8 cellular contexts compared by ENCODE assay signal in genomic region chr14:99755629-99756603, GRCh38. TPM values are rescaled to one million over a fixed set of nuclear protein-coding genes. Genes with fewer than 3 reads are reported as not detected.
DNase-seq lines count a peak whose midpoint lies in the region; ATAC-seq, FAIRE-seq and TF ChIP-seq lines count a peak whose summit lies in the region.

No MANE protein-coding gene starts in this region.

- H3K36me3 ChIP-seq in HEK293 (ENCODE audit: control insufficient read depth in 2 of 2, insufficient read depth in 1 of 2, low read length in 2 of 2): no peaks in the 10 kb centered on the region
- no peaks in the 10 kb centered on the region for H3K36me3 ChIP-seq in bronchial epithelial cell (ENCODE audit: control insufficient read depth, insufficient read depth, low read length)
- no peaks in the 10 kb centered on the region for H3K36me3 ChIP-seq in kidney (ENCODE audit: control insufficient read depth in 1 of 2, insufficient read depth in 2 of 2, low read length in 2 of 2)
- H3K36me3 ChIP-seq in stomach smooth muscle (ENCODE audit: control insufficient read depth in 2 of 2, insufficient read depth in 2 of 2, low read length in 2 of 2): no peaks in the 10 kb centered on the region
- H3K36me3 ChIP-seq in CD8-positive, alpha-beta T cell (ENCODE audit: insufficient read depth, low read length): no peaks in the 10 kb centered on the region
- H3K36me3 ChIP-seq in mesendoderm (ENCODE audit: control insufficient read depth, insufficient read depth, low read length): no peaks in the 10 kb centered on the region

- H3K27me3 ChIP-seq in bronchial epithelial cell (ENCODE audit: control insufficient read depth, insufficient read depth, low read length) (no peaks in the 10 kb centered on the region), stomach smooth muscle (ENCODE audit: control insufficient read depth in 1 of 2, insufficient read depth in 2 of 2, low read length in 2 of 2) (no peaks in the 10 kb centered on the region), mesendoderm (ENCODE audit: insufficient read depth, low read length, poor library complexity) (no peaks in the 10 kb centered on the region)
- H3K27me3 ChIP-seq in CD8-positive, alpha-beta T cell (ENCODE audit: insufficient read depth, low read length): peaks cover 16% of the 10 kb centered on the region

- POLR2A ChIA-PET in HEK293 (lab: Yijun Ruan, JAX): interaction anchor here (0.8 kb wide), 1 partner anchor 18 kb away, joined by 3 read pairs; no protein-coding TSS in a partner anchor
- POLR2A ChIA-PET in CD8-positive, alpha-beta T cell (lab: Charles Lee): no interaction called here

- no peak overlapping the region for H3K23ac ChIP-seq in mesendoderm (ENCODE audit: low read length)

- no peak overlapping the region for H3K4ac ChIP-seq in mesendoderm (ENCODE audit: low read depth, low read length)

- CTCF ChIA-PET in HEK293 (lab: Yijun Ruan, JAX): interaction anchor here (0.6 kb wide), 1 partner anchor 26 kb away, joined by 3 read pairs; no protein-coding TSS in a partner anchor
- CTCF ChIA-PET in CD8-positive, alpha-beta T cell (lab: Charles Lee): no interaction called here

- H3K9ac ChIP-seq in kidney (ENCODE audit: low read length in 2 of 2): no peak overlapping the region
- peak overlapping the region; percentile 47 to 55 for H3K9ac ChIP-seq in stomach smooth muscle (ENCODE audit: low read length in 2 of 2)
- H3K9ac ChIP-seq in mesendoderm (ENCODE audit: low read length): no peak overlapping the region

- no peak overlapping the region for H3K27ac Mint-ChIP-seq in CD8-positive, alpha-beta T cell

- H3K79me1 ChIP-seq in mesendoderm (ENCODE audit: low read length): no peaks in the 10 kb centered on the region

- H2BK120ac ChIP-seq in mesendoderm (ENCODE audit: low read depth, low read length): no peak overlapping the region

- H3K4me1 ChIP-seq in HEK293 (ENCODE audit: control insufficient read depth, insufficient read depth, low read length) (peaks cover 6% of the 10 kb centered on the region; the same call in 1 of the 2 replicates), kidney (ENCODE audit: control insufficient read depth in 1 of 2, insufficient read depth in 1 of 2, low read depth in 1 of 2, low read length in 2 of 2) (peaks cover 3 to 41% of the 10 kb centered on the region in 2 donors), stomach smooth muscle (ENCODE audit: control insufficient read depth, insufficient read depth, low read length) (peaks cover 97% of the 10 kb centered on the region), mesendoderm (ENCODE audit: control insufficient read depth, low read depth, low read length) (no peaks in the 10 kb centered on the region)
- H3K4me1 ChIP-seq in CD8-positive, alpha-beta T cell (ENCODE audit: insufficient read depth, low read length): peaks cover 13% of the 10 kb centered on the region

- intact Hi-C loops in kidney (cut with DNase I): no loop called here
- intact Hi-C loops in CD8-positive, alpha-beta T cell (cut with DNase I, micrococcal nuclease): no loop called here

- H2BK15ac ChIP-seq in mesendoderm (replicated peaks; ENCODE audit: low read depth): no peak overlapping the region

- no peak overlapping the region for H3K4me3 Mint-ChIP-seq in CD8-positive, alpha-beta T cell

- H3K4me3 ChIP-seq in HEK293 (ENCODE audit: low read depth, low read length): no peak overlapping the region
- H3K4me3 ChIP-seq in bronchial epithelial cell (ENCODE audit: low read depth, low read length): no peak overlapping the region
- no peak overlapping the region for H3K4me3 ChIP-seq in kidney (ENCODE audit: low read length in 2 of 2)
- peak overlapping the region in 1 of 2 donors; percentile 49 for H3K4me3 ChIP-seq in stomach smooth muscle (ENCODE audit: low read length in 2 of 2)
- H3K4me3 ChIP-seq in CD8-positive, alpha-beta T cell (ENCODE audit: low read depth, low read length): no peak overlapping the region
- no peak overlapping the region for H3K4me3 ChIP-seq in mesendoderm (ENCODE audit: low read length)

- H3K18ac ChIP-seq in mesendoderm (ENCODE audit: low read length): no peak overlapping the region

- H2BK5ac ChIP-seq in mesendoderm (ENCODE audit: low read length): no peak overlapping the region

- H4K5ac ChIP-seq in mesendoderm (ENCODE audit: low read length): no peak overlapping the region

- H3K9me3 ChIP-seq in HEK293 (ENCODE audit: control insufficient read depth, insufficient read depth, low read depth, low read length) (no peaks in the 10 kb centered on the region), kidney (ENCODE audit: control insufficient read depth in 1 of 2, low read length in 2 of 2) (no peaks in the 10 kb centered on the region), stomach smooth muscle (ENCODE audit: control insufficient read depth in 2 of 2, low read length in 2 of 2) (no peaks in the 10 kb centered on the region)
- no peaks in the 10 kb centered on the region for H3K9me3 ChIP-seq in CD8-positive, alpha-beta T cell (ENCODE audit: low read length)

- H3K9me3 Mint-ChIP-seq in CD8-positive, alpha-beta T cell: no peaks in the 10 kb centered on the region

- no peak for ATAC-seq in CD8-positive, alpha-beta T cell
- no peak for ATAC-seq in GM21447 (IDR thresholded peaks at IDR 0.05; ENCODE audit: unreplicated experiment)

- no peaks in the 10 kb centered on the region for H3K36me3 Mint-ChIP-seq in CD8-positive, alpha-beta T cell

- DNase-seq in bronchial epithelial cell (ENCODE audit: low read depth) (peak; percentile 18), kidney (peak; percentile 97), mesendoderm (no peak)
- DNase-seq in CD8-positive, alpha-beta T cell: no peak
- no peak for DNase-seq in stimulated activated CD4-positive, alpha-beta T cell treated with anti-CD3 and anti-CD28 coated beads, Interleukin-4, amount 100 ng/mL, for 24 hours

- no peak for TF ChIP-seq CTCF in HEK293 (tag by site-specific recombination; IDR thresholded peaks at IDR 0.05)
- no peak for TF ChIP-seq CTCF in bronchial epithelial cell (IDR thresholded peaks at IDR 0.05; ENCODE audit: insufficient read depth, low read length, severe bottlenecking)
- no peak for TF ChIP-seq CTCF in kidney (IDR thresholded peaks at IDR 0.05; ENCODE audit: borderline replicate concordance, extremely low read depth, insufficient read depth)
- TF ChIP-seq CTCF in CD8-positive, alpha-beta T cell (IDR thresholded peaks at IDR 0.05): no peak

- H3K4me2 ChIP-seq in mesendoderm (ENCODE audit: low read length): no peak overlapping the region

- no peak overlapping the region for H3K56ac ChIP-seq in mesendoderm (ENCODE audit: low read length)

- H3K79me2 ChIP-seq in mesendoderm (ENCODE audit: control insufficient read depth, insufficient read depth, low read length): no peaks in the 10 kb centered on the region

- H4K8ac ChIP-seq in mesendoderm (ENCODE audit: low read depth, low read length): no peak overlapping the region

- no peak overlapping the region for H2AK5ac ChIP-seq in mesendoderm (ENCODE audit: low read length)

- WGBS in mesendoderm (ENCODE audit: extremely low coverage, insufficient coverage, low lambda C conversion rate): no CpG with 5 or more reads among the region's 21 CpGs

- H3K27ac ChIP-seq in HEK293 (ENCODE audit: extremely low read depth, low read depth, low read length) (no peak overlapping the region), kidney (ENCODE audit: low read depth in 2 of 2, low read length in 2 of 2) (no peak overlapping the region), stomach smooth muscle (ENCODE audit: low read length) (peak overlapping the region; percentile 79), mesendoderm (ENCODE audit: low read depth, low read length) (no peak overlapping the region)
- no peak overlapping the region for H3K27ac ChIP-seq in CD8-positive, alpha-beta T cell (ENCODE audit: low read depth, low read length)

- FAIRE-seq in bronchial epithelial cell (lab: Jason Lieb, UNC): no peak
- no peak for FAIRE-seq in kidney (lab: Jason Lieb, UNC)

- peaks cover 32% of the 10 kb centered on the region for H3K27me3 Mint-ChIP-seq in CD8-positive, alpha-beta T cell (ENCODE audit: low read depth)

- peaks cover 15% of the 10 kb centered on the region for H3K4me1 Mint-ChIP-seq in CD8-positive, alpha-beta T cell (ENCODE audit: low read depth)

TF ChIP-seq in HEK293, 187 proteins besides CTCF, POLR2A, EP300 and RAD21:
- TF ChIP-seq ZNF530 (tag by site-specific recombination; IDR thresholded peaks at IDR 0.05; ENCODE audit: low read depth) (no peak), GLIS1 (tag by site-specific recombination; IDR thresholded peaks at IDR 0.05) (peak; percentile 71), ZSCAN16 (tag by site-specific recombination; IDR thresholded peaks at IDR 0.05) (no peak), GLIS2 (tag by site-specific recombination; IDR thresholded peaks at IDR 0.05) (peak; percentile 69), ZIC2 (tag by site-specific recombination; IDR thresholded peaks at IDR 0.05) (peak; percentile 86)
- TF ChIP-seq, protein P1, sequence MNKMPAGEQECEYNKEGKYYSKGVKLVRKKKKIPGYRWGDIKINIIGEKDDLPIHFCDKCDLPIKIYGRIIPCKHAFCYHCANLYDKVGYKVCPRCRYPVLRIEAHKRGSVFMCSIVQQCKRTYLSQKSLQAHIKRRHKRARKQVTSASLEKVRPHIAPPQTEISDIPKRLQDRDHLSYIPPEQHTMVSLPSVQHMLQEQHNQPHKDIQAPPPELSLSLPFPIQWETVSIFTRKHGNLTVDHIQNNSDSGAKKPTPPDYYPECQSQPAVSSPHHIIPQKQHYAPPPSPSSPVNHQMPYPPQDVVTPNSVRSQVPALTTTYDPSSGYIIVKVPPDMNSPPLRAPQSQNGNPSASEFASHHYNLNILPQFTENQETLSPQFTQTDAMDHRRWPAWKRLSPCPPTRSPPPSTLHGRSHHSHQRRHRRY (tag by site-specific recombination; IDR thresholded peaks at IDR 0.05): no peak
- TF ChIP-seq, protein P2, sequence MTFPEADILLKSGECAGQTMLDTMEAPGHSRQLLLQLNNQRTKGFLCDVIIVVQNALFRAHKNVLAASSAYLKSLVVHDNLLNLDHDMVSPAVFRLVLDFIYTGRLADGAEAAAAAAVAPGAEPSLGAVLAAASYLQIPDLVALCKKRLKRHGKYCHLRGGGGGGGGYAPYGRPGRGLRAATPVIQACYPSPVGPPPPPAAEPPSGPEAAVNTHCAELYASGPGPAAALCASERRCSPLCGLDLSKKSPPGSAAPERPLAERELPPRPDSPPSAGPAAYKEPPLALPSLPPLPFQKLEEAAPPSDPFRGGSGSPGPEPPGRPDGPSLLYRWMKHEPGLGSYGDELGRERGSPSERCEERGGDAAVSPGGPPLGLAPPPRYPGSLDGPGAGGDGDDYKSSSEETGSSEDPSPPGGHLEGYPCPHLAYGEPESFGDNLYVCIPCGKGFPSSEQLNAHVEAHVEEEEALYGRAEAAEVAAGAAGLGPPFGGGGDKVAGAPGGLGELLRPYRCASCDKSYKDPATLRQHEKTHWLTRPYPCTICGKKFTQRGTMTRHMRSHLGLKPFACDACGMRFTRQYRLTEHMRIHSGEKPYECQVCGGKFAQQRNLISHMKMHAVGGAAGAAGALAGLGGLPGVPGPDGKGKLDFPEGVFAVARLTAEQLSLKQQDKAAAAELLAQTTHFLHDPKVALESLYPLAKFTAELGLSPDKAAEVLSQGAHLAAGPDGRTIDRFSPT (tag by site-specific recombination; IDR thresholded peaks at IDR 0.05): peak; percentile 95

RNA-seq across cellular contexts. Expression of gene EML1, which starts 37.3 kb away (rescaled TPM):
- 1.8 and 6.0 TPM in 2 replicates for total RNA-seq in bronchial epithelial cell
- 35.9 TPM for total RNA-seq in kidney
- 7.9 TPM for polyA plus RNA-seq in kidney (ENCODE audit: insufficient read depth, low read depth, low replicate concordance)
- total RNA-seq in CD8-positive, alpha-beta T cell: not detected
- 4.8 TPM for polyA plus RNA-seq in mesendoderm (2013, experiment 1 of 2)
- polyA plus RNA-seq in mesendoderm (2013, experiment 2 of 2): 5.6 TPM

Comparison
In these comparisons a context has a peak if more than half of its experiments do, and no peak if none do; other contexts are left out.
1. DNase-seq: peak in bronchial epithelial cell (single experiment) and kidney (single experiment); none in CD8-positive, alpha-beta T cell (0 of 7), stimulated activated CD4-positive, alpha-beta T cell treated with anti-CD3 and anti-CD28 coated beads, Interleukin-4, amount 100 ng/mL, for 24 hours (single experiment) and mesendoderm (single experiment).
2. H3K9ac ChIP-seq: peak in stomach smooth muscle (2 of 2); none in kidney (0 of 2) and mesendoderm (single experiment).